8 cellular contexts compared by ENCODE assay signal in genomic region chr2:232781765-232782164, GRCh38. TPM values are rescaled to one million over a fixed set of nuclear protein-coding genes. Genes with fewer than 3 reads are reported as not detected.
DNase-seq lines count a peak whose midpoint lies in the region; ATAC-seq, FAIRE-seq and TF ChIP-seq lines count a peak whose summit lies in the region.

No MANE protein-coding gene starts in this region.

- peaks cover 8 to 22% of the 10 kb centered on the region in 2 donors for H3K4me1 ChIP-seq in kidney (ENCODE audit: control insufficient read depth in 1 of 2, insufficient read depth in 1 of 2, low read depth in 1 of 2, low read length in 2 of 2)

- no peak overlapping the region for H3K4me3 ChIP-seq in kidney (ENCODE audit: low read length in 2 of 2)

- peaks cover 16% of the 10 kb centered on the region for H3K4me1 Mint-ChIP-seq in T-helper 2 cell treated with Interferon-gamma antibody and Interleukin-4, amounts not matched to agents 5 μg/mL and 100 μg/mL, for 36 hours (ENCODE audit: low read depth)

- peak; percentile 49 for DNase-seq in stimulated activated CD4-positive, alpha-beta T cell treated with anti-CD3 and anti-CD28 coated beads, Interleukin-15, amount 100 ng/mL, for 24 hours
- no peak for DNase-seq in stimulated activated CD4-positive, alpha-beta T cell treated with anti-CD3 and anti-CD28 coated beads, Interleukin-4, amount 100 ng/mL, for 1 hour
- DNase-seq in T-helper 2 cell treated with Interferon-gamma antibody and Interleukin-4, amounts not matched to agents 5 μg/mL and 100 μg/mL, for 36 hours (ENCODE audit: low spot score), result peak; percentile 61
- DNase-seq in kidney (no peak), cerebellum (ENCODE audit: low spot score) (no peak), CD1c-positive myeloid dendritic cell (ENCODE audit: extremely low spot score) (no peak), urothelium cell line (ENCODE audit: low spot score) (no peak)

- no peaks in the 10 kb centered on the region for H3K27me3 Mint-ChIP-seq in T-helper 2 cell treated with Interferon-gamma antibody and Interleukin-4, amounts not matched to agents 5 μg/mL and 100 μg/mL, for 36 hours (ENCODE audit: low read depth)

- peak; percentile 88 for ATAC-seq in HG03045 (IDR thresholded peaks at IDR 0.05; ENCODE audit: unreplicated experiment)

- FAIRE-seq in kidney (lab: Jason Lieb, UNC) (peak; percentile 95), urothelium cell line (lab: Jason Lieb, UNC) (no peak)

- H3K9ac ChIP-seq in kidney (ENCODE audit: low read length in 2 of 2), result no peak overlapping the region

- peaks cover 0 to 4% of the 10 kb centered on the region in 2 donors for H3K36me3 ChIP-seq in kidney (ENCODE audit: control insufficient read depth in 1 of 2, insufficient read depth in 2 of 2, low read length in 2 of 2)

- H3K9me3 Mint-ChIP-seq in T-helper 2 cell treated with Interferon-gamma antibody and Interleukin-4, amounts not matched to agents 5 μg/mL and 100 μg/mL, for 36 hours, result peaks cover 5% of the 10 kb centered on the region

- no peak for TF ChIP-seq CTCF in kidney (IDR thresholded peaks at IDR 0.05; ENCODE audit: borderline replicate concordance, extremely low read depth, insufficient read depth)

- intact Hi-C loops in kidney (cut with DNase I), result no loop called here

- H3K27ac ChIP-seq in kidney (ENCODE audit: low read depth in 2 of 2, low read length in 2 of 2), result peak overlapping the region; percentile 1 to 2

- H3K9me3 ChIP-seq in kidney (ENCODE audit: control insufficient read depth in 1 of 2, low read length in 2 of 2), result no peaks in the 10 kb centered on the region

- H3K36me3 Mint-ChIP-seq in T-helper 2 cell treated with Interferon-gamma antibody and Interleukin-4, amounts not matched to agents 5 μg/mL and 100 μg/mL, for 36 hours (ENCODE audit: low read depth), result peaks cover 36% of the 10 kb centered on the region

- peak overlapping the region; percentile 85 for H3K27ac Mint-ChIP-seq in T-helper 2 cell treated with Interferon-gamma antibody and Interleukin-4, amounts not matched to agents 5 μg/mL and 100 μg/mL, for 36 hours

- peak overlapping the region; percentile 44 for H3K4me3 Mint-ChIP-seq in T-helper 2 cell treated with Interferon-gamma antibody and Interleukin-4, amounts not matched to agents 5 μg/mL and 100 μg/mL, for 36 hours

RNA-seq across cellular contexts. Expression of gene KCNJ13, which starts 5.4 kb away (rescaled TPM):
- total RNA-seq in kidney, result not detected
- 2.0 TPM for polyA plus RNA-seq in kidney (ENCODE audit: insufficient read depth, low read depth, low replicate concordance)
- total RNA-seq in cerebellum, result 0.82 TPM

Comparison
In these comparisons a context has a peak if more than half of its experiments do, and no peak if none do; other contexts are left out.
1. DNase-seq: peak in stimulated activated CD4-positive, alpha-beta T cell treated with anti-CD3 and anti-CD28 coated beads, Interleukin-15, amount 100 ng/mL, for 24 hours (single experiment) and T-helper 2 cell treated with Interferon-gamma antibody and Interleukin-4, amounts not matched to agents 5 μg/mL and 100 μg/mL, for 36 hours (single experiment); none in stimulated activated CD4-positive, alpha-beta T cell treated with anti-CD3 and anti-CD28 coated beads, Interleukin-4, amount 100 ng/mL, for 1 hour (single experiment), kidney (single experiment), cerebellum (single experiment), CD1c-positive myeloid dendritic cell (single experiment) and urothelium cell line (single experiment).